In genomic region chr1:2642131-2642559, GRCh38 we compare ENCODE assay signal across 8 cellular contexts. TPM values are rescaled to one million over a fixed set of nuclear protein-coding genes. Genes with fewer than 3 reads are reported as not detected.
DNase-seq lines count a peak whose midpoint lies in the region; ATAC-seq and TF ChIP-seq lines count a peak whose summit lies in the region.

No MANE protein-coding gene starts in this region.

- peaks cover 12 to 23% (median 22%) of the 10 kb centered on the region in 10 experiments for H3K4me1 ChIP-seq in BLaER1 treated with 17β-estradiol and CSF1 and Interleukin-3, amounts not matched to agents 10 nM and 100 nM
- no peaks in the 10 kb centered on the region for H3K4me1 ChIP-seq in KMS-11 (ENCODE audit: low read depth, poor library complexity, severe bottlenecking)

- H3K36me3 Mint-ChIP-seq in natural killer cell treated with Interleukin-12 subunit alpha and Interleukin-12 subunit beta and Interleukin-15 and Interleukin-18, amount 100 ng/mL, for 72 hours, result peaks cover 5% of the 10 kb centered on the region

- H3K9me3 Mint-ChIP-seq in natural killer cell treated with Interleukin-12 subunit alpha and Interleukin-12 subunit beta and Interleukin-15 and Interleukin-18, amount 100 ng/mL, for 72 hours, result peaks cover 5% of the 10 kb centered on the region

- no peaks in the 10 kb centered on the region for H3K36me3 ChIP-seq in BLaER1 treated with 17β-estradiol and CSF1 and Interleukin-3, amounts not matched to agents 10 nM and 100 nM
- no peaks in the 10 kb centered on the region for H3K36me3 ChIP-seq in KMS-11 (ENCODE audit: insufficient read depth)

- H3K79me2 ChIP-seq in KMS-11 (ENCODE audit: insufficient read depth, low read depth), result no peaks in the 10 kb centered on the region

- peak overlapping the region; percentile 76 for H2AFZ ChIP-seq in KMS-11 (ENCODE audit: low read depth)

- H3K9ac ChIP-seq in BLaER1 treated with 17β-estradiol and CSF1 and Interleukin-3, amounts not matched to agents 10 nM and 100 nM, result peak overlapping the region; percentile 73 to 96 (median 86)
- no peak overlapping the region for H3K9ac ChIP-seq in KMS-11

- H3K4me2 ChIP-seq in BLaER1 treated with 17β-estradiol and CSF1 and Interleukin-3, amounts not matched to agents 10 nM and 100 nM, result peak overlapping the region; percentile 93 to 100 (median 99)
- peak overlapping the region; percentile 54 for H3K4me2 ChIP-seq in KMS-11

- H3K27ac ChIP-seq in BLaER1 treated with 17β-estradiol and CSF1 and Interleukin-3, amounts not matched to agents 10 nM and 100 nM, result peak overlapping the region; percentile 76 to 92 (median 84)
- H3K27ac ChIP-seq in KMS-11, result no peak overlapping the region
- peak overlapping the region in 1 of 2 donors; percentile 85 for H3K27ac ChIP-seq in coronary artery

- DNase-seq in coronary artery (ENCODE audit: low spot score), result no peak
- no peak for DNase-seq in natural killer cell treated with Interleukin-12 subunit alpha and Interleukin-12 subunit beta and Interleukin-15 and Interleukin-18, amount 100 ng/mL, for 72 hours (ENCODE audit: low spot score)
- no peak for DNase-seq in HT-29 (ENCODE audit: low spot score)
- DNase-seq in dermis blood vessel endothelial cell, result no peak
- no peak for DNase-seq in NCI-H69 (lab: John Stamatoyannopoulos, UW)
- no peak for DNase-seq in SKM-1 treated with dmso at 0.1 percent for 144 hours (lab: John Stamatoyannopoulos, UW; ENCODE audit: unreplicated experiment)

- peaks cover 7% of the 10 kb centered on the region in 2 donors for H3K4me1 Mint-ChIP-seq in natural killer cell treated with Interleukin-12 subunit alpha and Interleukin-12 subunit beta and Interleukin-15 and Interleukin-18, amount 100 ng/mL, for 72 hours (ENCODE audit: low read depth in 2 of 2)

- H3K27ac Mint-ChIP-seq in natural killer cell treated with Interleukin-12 subunit alpha and Interleukin-12 subunit beta and Interleukin-15 and Interleukin-18, amount 100 ng/mL, for 72 hours, result peak overlapping the region; percentile 63 to 75

- H3K27me3 ChIP-seq in BLaER1 treated with 17β-estradiol and CSF1 and Interleukin-3, amounts not matched to agents 10 nM and 100 nM, result peaks cover 16 to 40% (median 38%) of the 10 kb centered on the region in 11 experiments
- H3K27me3 ChIP-seq in KMS-11 (ENCODE audit: insufficient read depth, low read depth), result peaks cover 52% of the 10 kb centered on the region

- peak overlapping the region; percentile 89 for H3K4me3 Mint-ChIP-seq in natural killer cell treated with Interleukin-12 subunit alpha and Interleukin-12 subunit beta and Interleukin-15 and Interleukin-18, amount 100 ng/mL, for 72 hours

- peaks cover 17 to 26% (median 20%) of the 10 kb centered on the region in 11 experiments for H3K9me3 ChIP-seq in BLaER1 treated with 17β-estradiol and CSF1 and Interleukin-3, amounts not matched to agents 10 nM and 100 nM (replicated peaks in 1 of 11)

- H3K27me3 Mint-ChIP-seq in natural killer cell treated with Interleukin-12 subunit alpha and Interleukin-12 subunit beta and Interleukin-15 and Interleukin-18, amount 100 ng/mL, for 72 hours, result peaks cover under 1 to 3% of the 10 kb centered on the region in 2 donors

- TF ChIP-seq CTCF in KMS-11 (conservative IDR thresholded peaks at IDR 0.05; ENCODE audit: low read depth, low read length) (no peak), coronary artery (IDR thresholded peaks at IDR 0.05) (no peak)

- peak overlapping the region; percentile 63 to 89 (median 76) for H3K4me3 ChIP-seq in BLaER1 treated with 17β-estradiol and CSF1 and Interleukin-3, amounts not matched to agents 10 nM and 100 nM
- peak overlapping the region; percentile 58 for H3K4me3 ChIP-seq in KMS-11 (IDR thresholded peaks at IDR 0.05; ENCODE audit: insufficient read depth, low read depth, low read length)
- H3K4me3 ChIP-seq in coronary artery, result peak overlapping the region; percentile 94

- ATAC-seq in natural killer cell treated with Interleukin-12 subunit alpha and Interleukin-12 subunit beta and Interleukin-15 and Interleukin-18, amount 100 ng/mL, for 72 hours, result no peak

- H4K20me1 ChIP-seq in BLaER1 treated with 17β-estradiol and CSF1 and Interleukin-3, amounts not matched to agents 10 nM and 100 nM, result peaks cover 0 to 37% (median 6%) of the 10 kb centered on the region in 11 experiments; a peak in 11 of 22 replicates
- H4K20me1 ChIP-seq in KMS-11 (ENCODE audit: insufficient read depth), result no peaks in the 10 kb centered on the region

RNA-seq across cellular contexts. Expression of gene MMEL1, which starts 9.3 kb away (rescaled TPM):
- total RNA-seq in natural killer cell treated with Interleukin-12 subunit alpha and Interleukin-12 subunit beta and Interleukin-15 and Interleukin-18, amount 100 ng/mL, for 72 hours, result under 1 TPM in 1 of 2 donors, not detected in 1; 0.81 TPM
- 21.3 and 23.0 TPM in 2 replicates for total RNA-seq in HT-29 (2014; rRNA removed; shearing (Covaris generic))
- total RNA-seq in dermis blood vessel endothelial cell, result 2.0 and 5.4 TPM in 2 replicates

RNA-seq across cellular contexts. Expression of gene PRXL2B, which starts 55.6 kb away (rescaled TPM):
- 10 to 100 TPM in 1 of 2 donors, 1 to 10 TPM in 1; 9.1 to 18.5 TPM for total RNA-seq in natural killer cell treated with Interleukin-12 subunit alpha and Interleukin-12 subunit beta and Interleukin-15 and Interleukin-18, amount 100 ng/mL, for 72 hours
- total RNA-seq in HT-29 (2014; rRNA removed; shearing (Covaris generic)), result 90.1 and 101 TPM in 2 replicates
- total RNA-seq in dermis blood vessel endothelial cell, result 63.0 and 128 TPM in 2 replicates
